8 cellular contexts compared by ENCODE assay signal in genomic region chr1:155172732-155173477, GRCh38. TPM values are rescaled to one million over a fixed set of nuclear protein-coding genes. Genes with fewer than 3 reads are reported as not detected.
A peak's percentile ranks its signal among the peaks of the same experiment; 100 is the strongest.
DNase-seq lines count a peak whose midpoint lies in the region; ATAC-seq, FAIRE-seq and TF ChIP-seq lines count a peak whose summit lies in the region.

TSS of gene KRTCAP2 (minus strand) at chr1:155173304. CDS start at chr1:155173224, 80 bp downstream.

- H4K20me1 ChIP-seq in BLaER1 treated with 17β-estradiol and CSF1 and Interleukin-3, amounts not matched to agents 10 nM and 100 nM: peaks cover 0 to 21% (median 0%) of the 10 kb centered on the region in 11 experiments; a peak in 5 of 22 replicates

- intact Hi-C loops in activated CD4-positive, alpha-beta T cell treated with anti-CD3 and anti-CD28 coated beads, Interleukin-2, amount 10 ng/mL, durations not matched to agents 24 days and 14 days (cut with micrococcal nuclease): loop anchor here (1.0 to 5.0 kb wide), 5 partner anchors 21 to 190 kb away; partner anchors contain the start of genes DPM3, FLAD1 and RUSC1
- intact Hi-C loops in left lung (cut with DNase I): no loop called here

- ATAC-seq in HG03460 (IDR thresholded peaks at IDR 0.05; ENCODE audit: unreplicated experiment) (peak; percentile 75), left lung (peak; percentile 78)

- peak; percentile 91 for TF ChIP-seq CTCF in coronary artery (IDR thresholded peaks at IDR 0.05)
- peak; percentile 89 to 94 for TF ChIP-seq CTCF in left lung (IDR thresholded peaks at IDR 0.05)

- H3K4me1 ChIP-seq in BLaER1 treated with 17β-estradiol and CSF1 and Interleukin-3, amounts not matched to agents 10 nM and 100 nM: peaks cover 47 to 68% (median 62%) of the 10 kb centered on the region in 10 experiments
- H3K4me1 ChIP-seq in left lung: peaks cover 11 to 56% of the 10 kb centered on the region in 2 donors

- peaks cover 6% of the 10 kb centered on the region for H3K27me3 Mint-ChIP-seq in activated CD4-positive, alpha-beta T cell treated with anti-CD3 and anti-CD28 coated beads, Interleukin-2, amount 10 ng/mL, durations not matched to agents 24 days and 14 days

- peaks cover 39% of the 10 kb centered on the region for H3K36me3 Mint-ChIP-seq in activated CD4-positive, alpha-beta T cell treated with anti-CD3 and anti-CD28 coated beads, Interleukin-2, amount 10 ng/mL, durations not matched to agents 24 days and 14 days (ENCODE audit: low read depth)

- H3K4me2 ChIP-seq in BLaER1 treated with 17β-estradiol and CSF1 and Interleukin-3, amounts not matched to agents 10 nM and 100 nM: peak within 1 kb of the TSS; percentile 90 to 99 (median 97)

- no peaks in the 10 kb centered on the region for H3K9me3 ChIP-seq in BLaER1 treated with 17β-estradiol and CSF1 and Interleukin-3, amounts not matched to agents 10 nM and 100 nM (replicated peaks in 1 of 11)
- H3K9me3 ChIP-seq in left lung: no peaks in the 10 kb centered on the region

- H3K27me3 ChIP-seq in BLaER1 treated with 17β-estradiol and CSF1 and Interleukin-3, amounts not matched to agents 10 nM and 100 nM: no peaks in the 10 kb centered on the region
- H3K27me3 ChIP-seq in left lung: peaks cover 0 to 19% of the 10 kb centered on the region in 2 donors

- peak within 1 kb of the TSS; percentile 73 to 93 (median 84) for H3K4me3 ChIP-seq in BLaER1 treated with 17β-estradiol and CSF1 and Interleukin-3, amounts not matched to agents 10 nM and 100 nM
- H3K4me3 ChIP-seq in coronary artery (peak within 1 kb of the TSS; percentile 86), left lung (peak within 1 kb of the TSS; percentile 78 to 80)

- peaks cover 51% of the 10 kb centered on the region for H3K4me1 Mint-ChIP-seq in activated CD4-positive, alpha-beta T cell treated with anti-CD3 and anti-CD28 coated beads, Interleukin-2, amount 10 ng/mL, durations not matched to agents 24 days and 14 days

- FAIRE-seq in GM19239 (lab: Jason Lieb, UNC): peak; percentile 98

- peaks cover 37 to 50% (median 43%) of the 10 kb centered on the region in 11 experiments for H3K36me3 ChIP-seq in BLaER1 treated with 17β-estradiol and CSF1 and Interleukin-3, amounts not matched to agents 10 nM and 100 nM
- H3K36me3 ChIP-seq in left lung: peaks cover 0 to 23% of the 10 kb centered on the region in 2 donors

- H3K27ac ChIP-seq in BLaER1 treated with 17β-estradiol and CSF1 and Interleukin-3, amounts not matched to agents 10 nM and 100 nM: peak within 1 kb of the TSS; percentile 84 to 95 (median 91)
- H3K27ac ChIP-seq in coronary artery (peak within 1 kb of the TSS; percentile 95 to 96), left lung (peak within 1 kb of the TSS; percentile 83 to 91)

- peak within 1 kb of the TSS; percentile 99 for H3K27ac Mint-ChIP-seq in activated CD4-positive, alpha-beta T cell treated with anti-CD3 and anti-CD28 coated beads, Interleukin-2, amount 10 ng/mL, durations not matched to agents 24 days and 14 days

- peak within 1 kb of the TSS; percentile 99 for H3K4me3 Mint-ChIP-seq in activated CD4-positive, alpha-beta T cell treated with anti-CD3 and anti-CD28 coated beads, Interleukin-2, amount 10 ng/mL, durations not matched to agents 24 days and 14 days

- no peaks in the 10 kb centered on the region for H3K9me3 Mint-ChIP-seq in activated CD4-positive, alpha-beta T cell treated with anti-CD3 and anti-CD28 coated beads, Interleukin-2, amount 10 ng/mL, durations not matched to agents 24 days and 14 days

- DNase-seq in GM19239 (ENCODE audit: insufficient read length, low spot score) (peak; percentile 97), NCI-H526 treated with DMSO at 0.1 percent for 48 hours (lab: John Stamatoyannopoulos, UW) (peak; percentile 99), coronary artery (ENCODE audit: low spot score) (peak; percentile 96), left lung (peak; percentile 97 to 99)
- DNase-seq in activated CD4-positive, alpha-beta T cell treated with anti-CD3 and anti-CD28 coated beads, Interleukin-2, amount 10 ng/mL, durations not matched to agents 24 days and 14 days: peak; percentile 98
- DNase-seq in stimulated activated CD4-positive, alpha-beta T cell treated with anti-CD3 and anti-CD28 coated beads, Interleukin-2, amount 100 ng/mL, for 48 hours: peak; percentile 92 to 93

- peak within 1 kb of the TSS; percentile 86 to 97 (median 92) for H3K9ac ChIP-seq in BLaER1 treated with 17β-estradiol and CSF1 and Interleukin-3, amounts not matched to agents 10 nM and 100 nM

RNA-seq across cellular contexts. Expression of gene KRTCAP2, which starts in this region (rescaled TPM):
- total RNA-seq in activated CD4-positive, alpha-beta T cell treated with anti-CD3 and anti-CD28 coated beads, Interleukin-2, amount 10 ng/mL, durations not matched to agents 24 days and 14 days: 244 and 245 TPM in 2 replicates
- 100 to 1,000 TPM; 176 to 184 TPM for total RNA-seq in left lung

Comparison
In these comparisons a context has a peak if more than half of its experiments do, and no peak if none do; other contexts are left out.
1. Peak in every context shown above with its lines: DNase-seq, ATAC-seq, H3K4me3 ChIP-seq and H3K27ac ChIP-seq.